ENCODE assay signal across 10 cellular contexts in genomic region chr10:73493781-73494180, GRCh38. TPM values are rescaled to one million over a fixed set of nuclear protein-coding genes. Genes with fewer than 3 reads are reported as not detected.
DNase-seq lines count a peak whose midpoint lies in the region; ATAC-seq, FAIRE-seq and TF ChIP-seq lines count a peak whose summit lies in the region.
"Had no signal": no experiment of that assay in that cellular context is flagged by ENCODE, and none has a peak within 500 bp of the region (broad histone marks: within the 10 kb centered on the region; RNA-seq: fewer than 3 reads in every experiment).

No MANE protein-coding gene starts in this region.

- H3K27me3 ChIP-seq in CD4-positive, CD25-positive, alpha-beta regulatory T cell (ENCODE audit: control insufficient read depth, insufficient read depth, low read length): no peaks in the 10 kb centered on the region

- H3K4me3 ChIP-seq in CD4-positive, CD25-positive, alpha-beta regulatory T cell (ENCODE audit: low read depth, low read length): peak overlapping the region; percentile 90

- H3K4me1 Mint-ChIP-seq in CD4-positive, CD25-positive, alpha-beta regulatory T cell: peaks cover 23 to 68% (median 58%) of the 10 kb centered on the region in 4 donors
- H3K4me1 Mint-ChIP-seq in MCF 10A (ENCODE audit: insufficient read depth, unreplicated experiment) (peaks cover 36% of the 10 kb centered on the region), naive B cell (peaks cover 50 to 62% (median 55%) of the 10 kb centered on the region in 3 donors)

- H3K9me3 ChIP-seq in CD4-positive, CD25-positive, alpha-beta regulatory T cell (ENCODE audit: control insufficient read depth in 2 of 2, low read length in 2 of 2): no peaks in the 10 kb centered on the region

- DNase-seq in CD4-positive, CD25-positive, alpha-beta regulatory T cell: no peak
- peak; percentile 44 for DNase-seq in LHCN-M2 (ENCODE audit: low read depth)
- peak; percentile 35 for DNase-seq in MCF 10A (ENCODE audit: unreplicated experiment)
- no peak for DNase-seq in naive B cell
- no peak for DNase-seq in T-helper 9 cell
- DNase-seq in frontal cortex (ENCODE audit: low spot score in 2 of 2): no peak
- DNase-seq in NCI-H2029 (lab: John Stamatoyannopoulos, UW): no peak
- no peak for DNase-seq in activated gamma-delta T cell treated with Interleukin-2 at 50 U/mL for 16 hours
- DNase-seq: RPMI8226 had no signal

- no peak for FAIRE-seq in frontal cortex (lab: Jason Lieb, UNC)
- FAIRE-seq: GM12892 had no signal

- no peaks in the 10 kb centered on the region for H3K36me3 ChIP-seq in CD4-positive, CD25-positive, alpha-beta regulatory T cell (ENCODE audit: control insufficient read depth, insufficient read depth, low read length)

- POLR2A ChIA-PET in MCF 10A (lab: Yijun Ruan, JAX): interaction anchor here (0.6 to 6.2 kb wide), 15 partner anchors 9 to 558 kb away, joined by 3 to 77 read pairs (median 4); partner anchors contain the start of genes ANXA7, CFAP70, DNAJC9 and MRPS16

- H3K27me3 Mint-ChIP-seq in CD4-positive, CD25-positive, alpha-beta regulatory T cell: no peaks in the 10 kb centered on the region
- no peaks in the 10 kb centered on the region for H3K27me3 Mint-ChIP-seq in MCF 10A (ENCODE audit: insufficient read depth, unreplicated experiment)
- H3K27me3 Mint-ChIP-seq in naive B cell: no peaks in the 10 kb centered on the region

- peaks cover 0 to 3% (median 0%) of the 10 kb centered on the region in 7 donors for H3K9me3 Mint-ChIP-seq in CD4-positive, CD25-positive, alpha-beta regulatory T cell
- no peaks in the 10 kb centered on the region for H3K9me3 Mint-ChIP-seq in MCF 10A (ENCODE audit: unreplicated experiment)
- no peaks in the 10 kb centered on the region for H3K9me3 Mint-ChIP-seq in naive B cell

- no peak for TF ChIP-seq CTCF in MCF 10A (IDR thresholded peaks at IDR 0.05; ENCODE audit: unreplicated experiment)

- H3K27ac Mint-ChIP-seq in CD4-positive, CD25-positive, alpha-beta regulatory T cell: peak overlapping the region; percentile 45 to 79 (median 67)
- H3K27ac Mint-ChIP-seq in MCF 10A (ENCODE audit: low read depth, unreplicated experiment) (peak overlapping the region; percentile 83), naive B cell (peak overlapping the region in 5 of 6 donors; percentile 8 to 84 (median 50))

- peaks cover 10% of the 10 kb centered on the region for H3K36me3 Mint-ChIP-seq in CD4-positive, CD25-positive, alpha-beta regulatory T cell
- H3K36me3 Mint-ChIP-seq in MCF 10A (ENCODE audit: insufficient read depth, unreplicated experiment): peaks cover 12% of the 10 kb centered on the region
- peaks cover 3% of the 10 kb centered on the region in 2 donors for H3K36me3 Mint-ChIP-seq in naive B cell

- CTCF ChIA-PET in MCF 10A (lab: Yijun Ruan, JAX): interaction anchor here (0.5 to 1.0 kb wide), 4 partner anchors 36 to 1538 kb away, joined by 3 read pairs; no protein-coding TSS in a partner anchor

- intact Hi-C loops in MCF 10A (cut with micrococcal nuclease): loop anchor here (2.0 kb wide), 1 partner anchor 81 kb away; no protein-coding TSS in a partner anchor

- peak overlapping the region; percentile 78 to 91 (median 84) for H3K4me3 Mint-ChIP-seq in CD4-positive, CD25-positive, alpha-beta regulatory T cell
- H3K4me3 Mint-ChIP-seq in MCF 10A (ENCODE audit: unreplicated experiment): peak overlapping the region; percentile 86
- H3K4me3 Mint-ChIP-seq in naive B cell: peak overlapping the region; percentile 30 to 84 (median 58)

- ATAC-seq in CD4-positive, CD25-positive, alpha-beta regulatory T cell (ENCODE audit: low read depth in 2 of 2): no peak
- no peak for ATAC-seq in naive B cell (ENCODE audit: low read depth in 2 of 2)

- H3K4me1 ChIP-seq in CD4-positive, CD25-positive, alpha-beta regulatory T cell (ENCODE audit: control insufficient read depth, insufficient read depth, low read length, poor library complexity, severe bottlenecking): peaks cover 61% of the 10 kb centered on the region

- no TSS peak for BruUV-seq in MCF 10A (replicated peaks; lab: Mats Ljungman, UMichigan)

- H3K27ac ChIP-seq in CD4-positive, CD25-positive, alpha-beta regulatory T cell (ENCODE audit: insufficient read depth, low read length, poor library complexity, severe bottlenecking): peak overlapping the region; percentile 95

RNA-seq across cellular contexts. Expression of gene PPP3CB, which starts 2.0 kb away (rescaled TPM):
- 42.4 TPM for total RNA-seq in CD4-positive, CD25-positive, alpha-beta regulatory T cell
- 10 to 100 TPM; 10.8 to 18.0 (median 11.0) TPM for polyA plus RNA-seq in CD4-positive, CD25-positive, alpha-beta regulatory T cell
- total RNA-seq in LHCN-M2 (2014; rRNA removed): 23.3 and 35.7 TPM in 2 replicates
- polyA plus RNA-seq in LHCN-M2 (2012): 36.5 TPM
- 34.8 and 37.4 TPM in 2 replicates for total RNA-seq in MCF 10A (2022)
- polyA plus RNA-seq in naive B cell (ENCODE audit: low read depth in 6 of 6): 1 to 10 TPM; 4.6 to 8.0 (median 6.3) TPM
- total RNA-seq in frontal cortex: 111 TPM

Comparison
In these comparisons a context has a peak if more than half of its experiments do, and no peak if none do; other contexts are left out.
1. DNase-seq: peak in LHCN-M2 (single experiment) and MCF 10A (single experiment); none in CD4-positive, CD25-positive, alpha-beta regulatory T cell (0 of 3), naive B cell (single experiment), T-helper 9 cell (single experiment), frontal cortex (0 of 2), NCI-H2029 (single experiment) and activated gamma-delta T cell treated with Interleukin-2 at 50 U/mL for 16 hours (single experiment).
2. Peak in every context shown above with its lines, with median percentiles within 50 percentile points of each other: H3K27ac Mint-ChIP-seq and H3K4me3 Mint-ChIP-seq.